Comparison of ENCODE assay signal across 24 cellular contexts in genomic region chr1:154539486-154540483, GRCh38. TPM values are rescaled to one million over a fixed set of nuclear protein-coding genes. Genes with fewer than 3 reads are reported as not detected.
DNase-seq lines count a peak whose midpoint lies in the region; ATAC-seq, FAIRE-seq and TF ChIP-seq lines count a peak whose summit lies in the region.
"Had no signal": no experiment of that assay in that cellular context is flagged by ENCODE, and none has a peak within 500 bp of the region (broad histone marks: within the 10 kb centered on the region; RNA-seq: fewer than 3 reads in every experiment).

No MANE protein-coding gene starts in this region.

- CTCF ChIA-PET in K562 (lab: Yijun Ruan, JAX; ENCODE audit: low intra/inter-chr PET ratio): interaction anchor here (0.6 kb wide), 2 partner anchors 211 to 477 kb away, joined by 3 to 5 read pairs; no protein-coding TSS in a partner anchor

- FAIRE-seq in K562 (lab: Jason Lieb, UNC): no peak
- FAIRE-seq: A204.1, D721Med, G401.6 had no signal

- DNase-seq in DMS53 (lab: John Stamatoyannopoulos, UW) (peak; percentile 51), DMS53 treated with DMSO at 0.1 percent for 48 hours (lab: John Stamatoyannopoulos, UW; ENCODE audit: unreplicated experiment) (no peak), K562 (ENCODE audit: extremely low read depth in 1 of 4, low spot score in 3 of 4) (no peak), left lung (no peak), neural progenitor cell (ENCODE audit: low spot score) (no peak), thyroid gland (no peak)
- no peak for DNase-seq in activated CD4-positive, alpha-beta T cell treated with anti-CD3 and anti-CD28 coated beads for 48 hours
- DNase-seq: CD4-positive, alpha-beta T cell; CD8-positive, alpha-beta memory T cell; DMS 273 treated with DMSO at 0.1 percent for 48 hours; DND-41; H9 had no signal

- H3K4me2 ChIP-seq in K562 (ENCODE audit: insufficient read depth, low read length): no peak overlapping the region
- H3K4me2 ChIP-seq in neural progenitor cell: no peak overlapping the region
- H3K4me2 ChIP-seq: BLaER1, GM23338 had no signal

- H2AFZ ChIP-seq in K562 (ENCODE audit: low read depth, low read length) (no peak overlapping the region), neural progenitor cell (replicated peaks) (no peak overlapping the region)

- POLR2A ChIA-PET in K562 (lab: Yijun Ruan, JAX): interaction anchor here (0.5 to 0.7 kb wide), 2 partner anchors 30 to 74 kb away, joined by 3 to 4 read pairs; no protein-coding TSS in a partner anchor

- no peak overlapping the region for H3K27ac ChIP-seq in K562 (ENCODE audit: extremely low read depth, low read depth, low read length)
- H3K27ac ChIP-seq in left lung: no peak overlapping the region
- no peak overlapping the region for H3K27ac ChIP-seq in neural progenitor cell
- no peak overlapping the region for H3K27ac ChIP-seq in thyroid gland
- H3K27ac ChIP-seq: 22Rv1, BLaER1, C4-2B had no signal

- intact Hi-C loops in K562 (cut with micrococcal nuclease) (no loop called here), left lung (cut with DNase I) (loop anchor here in 1 of 2 donors (10.0 kb wide), 1 partner anchor 55 kb away; no protein-coding TSS in a partner anchor), thyroid gland (cut with DNase I) (loop anchor here (10.0 kb wide), 1 partner anchor 135 kb away; the partner anchor contains the start of gene IL6R)

- H3K36me3 ChIP-seq in K562 (ENCODE audit: control insufficient read depth, insufficient read depth, low read length) (no peaks in the 10 kb centered on the region), left lung (no peaks in the 10 kb centered on the region), neural progenitor cell (no peaks in the 10 kb centered on the region), thyroid gland (no peaks in the 10 kb centered on the region)
- H3K36me3 ChIP-seq: BLaER1 had no signal

- H4K20me1 ChIP-seq in K562 (replicated peaks; ENCODE audit: control insufficient read depth, insufficient read depth, low read length) (peaks cover 7% of the 10 kb centered on the region; the same call in 1 of the 2 replicates), neural progenitor cell (ENCODE audit: low read depth) (no peaks in the 10 kb centered on the region)
- H4K20me1 ChIP-seq: BLaER1 had no signal

- no peak overlapping the region for H3K9ac ChIP-seq in K562 (ENCODE audit: insufficient read depth in 1 of 2, low read depth in 2 of 2, low read length in 2 of 2)
- no peak overlapping the region for H3K9ac ChIP-seq in neural progenitor cell
- H3K9ac ChIP-seq: BLaER1 had no signal

- H3K4me1 Mint-ChIP-seq in neural progenitor cell: peaks cover 3% of the 10 kb centered on the region
- H3K4me1 Mint-ChIP-seq: B cell; CD8-positive, alpha-beta memory T cell had no signal

- no peaks in the 10 kb centered on the region for H3K9me3 ChIP-seq in K562 (replicated peaks; ENCODE audit: control insufficient read depth, insufficient read depth, low read depth, low read length)
- H3K9me3 ChIP-seq in left lung: no peaks in the 10 kb centered on the region
- H3K9me3 ChIP-seq in neural progenitor cell (ENCODE audit: low read depth): no peaks in the 10 kb centered on the region
- H3K9me3 ChIP-seq in thyroid gland: no peaks in the 10 kb centered on the region
- H3K9me3 ChIP-seq: BLaER1 had no signal

- TF ChIP-seq EP300 in K562 (IDR thresholded peaks at IDR 0.05; ENCODE audit: low read length): no peak

- no TSS peak for BruUV-seq in K562 (replicated peaks; lab: Mats Ljungman, UMichigan)

- 3% methylated on average over 8 of the region's 9 CpGs for WGBS in K562 (ENCODE audit: insufficient coverage, low coverage, missing lambda C conversion rate)
- WGBS in thyroid gland, 2 donors: 86 to 88% methylated on average over 9 of the region's 9 CpGs

- TF ChIP-seq RAD21 in K562 (CRISPR knock-in tag; conservative IDR thresholded peaks at IDR 0.05 in 1 of 2, IDR thresholded peaks at IDR 0.05 in 1 of 2): no peak

- H3K36me3 Mint-ChIP-seq in neural progenitor cell: no peaks in the 10 kb centered on the region

- H3K79me2 ChIP-seq in K562 (ENCODE audit: control insufficient read depth, insufficient read depth, low read length) (no peaks in the 10 kb centered on the region), neural progenitor cell (ENCODE audit: low read depth) (no peaks in the 10 kb centered on the region)

- TF ChIP-seq CTCF in K562 (IDR thresholded peaks at IDR 0.05 in 2 of 3, conservative IDR thresholded peaks at IDR 0.05 in 1 of 3; ENCODE audit: insufficient read depth in 2 of 3, low read depth in 1 of 3, low read length in 3 of 3): no peak
- TF ChIP-seq CTCF in left lung (IDR thresholded peaks at IDR 0.05): no peak
- no peak for TF ChIP-seq CTCF in neural progenitor cell (IDR thresholded peaks at IDR 0.05)
- TF ChIP-seq CTCF in thyroid gland (IDR thresholded peaks at IDR 0.05): no peak

- in situ Hi-C loops in K562 (cut with MboI): no loop called here

- H3K27ac Mint-ChIP-seq in neural progenitor cell: peak overlapping the region; percentile 55
- H3K27ac Mint-ChIP-seq: B cell; CD4-positive, alpha-beta T cell; GM23338 had no signal

- H3K4me1 ChIP-seq in K562 (replicated peaks in 1 of 2; ENCODE audit: control insufficient read depth in 2 of 2, insufficient read depth in 2 of 2, low read length in 2 of 2) (no peaks in the 10 kb centered on the region; a peak in 1 of 5 replicates), left lung (peaks cover 0 to 4% of the 10 kb centered on the region in 2 donors), neural progenitor cell (no peaks in the 10 kb centered on the region), thyroid gland (no peaks in the 10 kb centered on the region)

- H3K4me3 ChIP-seq in K562: no peak overlapping the region
- no peak overlapping the region for H3K4me3 ChIP-seq in left lung
- H3K4me3 ChIP-seq in neural progenitor cell: no peak overlapping the region
- H3K4me3 ChIP-seq in thyroid gland (replicated peaks in 1 of 3): no peak overlapping the region
- H3K4me3 ChIP-seq: BLaER1, GM23338 had no signal

- no peak for TF ChIP-seq POLR2A in K562 (conservative IDR thresholded peaks at IDR 0.05)
- no peak for TF ChIP-seq POLR2A in thyroid gland (IDR thresholded peaks at IDR 0.05)

- H3K9me3 Mint-ChIP-seq in neural progenitor cell: peaks cover 4% of the 10 kb centered on the region
- H3K9me3 Mint-ChIP-seq: CD4-positive, alpha-beta T cell; CD8-positive, alpha-beta memory T cell; H9 had no signal

- no peak overlapping the region for H3K4me3 Mint-ChIP-seq in neural progenitor cell
- H3K4me3 Mint-ChIP-seq: B cell; CD4-positive, alpha-beta T cell; CD8-positive, alpha-beta memory T cell; GM23338; H9 had no signal

- no peaks in the 10 kb centered on the region for H3K9me1 ChIP-seq in K562 (ENCODE audit: control insufficient read depth, insufficient read depth, low read length)

- no peaks in the 10 kb centered on the region for H3F3A ChIP-seq in neural progenitor cell (ENCODE audit: low read depth)

- ATAC-seq in K562: no peak
- peak; percentile 74 for ATAC-seq in left lung
- no peak for ATAC-seq in GM18520 (IDR thresholded peaks at IDR 0.05; ENCODE audit: unreplicated experiment)
- ATAC-seq: GM23338, HCT116 had no signal

- peaks cover 17% of the 10 kb centered on the region for H3K27me3 Mint-ChIP-seq in neural progenitor cell (ENCODE audit: insufficient read depth, low read depth)

- peaks cover 54 to 85% of the 10 kb centered on the region in 2 experiments for H3K27me3 ChIP-seq in K562 (ENCODE audit: control insufficient read depth in 2 of 2, insufficient read depth in 2 of 2, low read length in 2 of 2)
- no peaks in the 10 kb centered on the region for H3K27me3 ChIP-seq in left lung
- no peaks in the 10 kb centered on the region for H3K27me3 ChIP-seq in neural progenitor cell
- no peaks in the 10 kb centered on the region for H3K27me3 ChIP-seq in thyroid gland
- H3K27me3 ChIP-seq: BLaER1 had no signal

RNA-seq across cellular contexts. Expression of gene UBE2Q1, which starts 18.7 kb away (rescaled TPM):
- total RNA-seq in K562 (2011; cell fraction: chromatin; rRNA removed; ENCODE audit: low replicate concordance): 32.4 and 54.0 TPM in 2 replicates
- total RNA-seq in K562 (2011; cell fraction: nucleolus; rRNA removed): 26.2 and 28.7 TPM in 2 replicates
- 24.3 and 36.3 TPM in 2 replicates for total RNA-seq in K562 (2011; cell fraction: nucleoplasm; rRNA removed)
- total RNA-seq in K562 (2014; rRNA removed): 21.6 and 25.2 TPM in 2 replicates
- 28.5 and 32.1 TPM in 2 replicates for total RNA-seq in K562 (2014; rRNA removed; fragmentation: Illumina TruSeq; extraction: Trizol)
- 31.6 and 33.2 TPM in 2 replicates for total RNA-seq in K562 (2015; rRNA removed; fragmentation: Illumina TruSeq; extraction: Trizol)
- 58.8 and 62.4 TPM in 2 replicates for total RNA-seq in K562 (2021)
- polyA plus RNA-seq in K562 (2011; rRNA removed): 14.2 and 17.7 TPM in 2 replicates
- 5.4 and 7.9 TPM in 2 replicates for polyA plus RNA-seq in K562 (2011; cell fraction: cytosol; rRNA removed)
- polyA plus RNA-seq in K562 (2011; cell fraction: nucleus; rRNA removed): 33.8 and 37.6 TPM in 2 replicates
- polyA plus RNA-seq in K562 (2012): 43.5 and 51.3 TPM in 2 replicates
- 39.0 and 48.3 TPM in 2 replicates for polyA plus RNA-seq in K562 (2014; fragmentation: Illumina TruSeq; extraction: Trizol)
- 10 to 100 TPM in 1 of 2 experiments, 1 to 10 TPM in 1; 8.0 to 10.6 TPM for polyA plus RNA-seq in K562 (2014; fragmentation: Nextera tagmentation; extraction: Ambion mirVana)
- polyA plus RNA-seq in K562 (2014; rRNA removed): 17.9 and 27.6 TPM in 2 replicates
- 8.3 and 8.9 TPM in 2 replicates for polyA minus RNA-seq in K562 (2011; rRNA and poly(A)+ RNA removed)
- polyA minus RNA-seq in K562 (2011; cell fraction: cytosol; rRNA and poly(A)+ RNA removed): 12.8 and 15.7 TPM in 2 replicates
- 12.1 and 22.4 TPM in 2 replicates for polyA minus RNA-seq in K562 (2011; cell fraction: nucleus; rRNA and poly(A)+ RNA removed)
- 10 to 100 TPM; 87.0 to 90.8 TPM for total RNA-seq in left lung
- 36.0 and 96.2 TPM in 2 replicates for total RNA-seq in neural progenitor cell (ENCODE audit: low replicate concordance)
- 10 to 100 TPM; 24.5 to 61.3 (median 28.7) TPM for total RNA-seq in thyroid gland

RNA-seq across cellular contexts. Expression of gene CHRNB2, which starts 27.8 kb away (rescaled TPM):
- total RNA-seq in K562 (2011; cell fraction: chromatin; rRNA removed; ENCODE audit: low replicate concordance): not detected in 2 replicates
- total RNA-seq in K562 (2011; cell fraction: nucleolus; rRNA removed): not detected in 2 replicates
- not detected in 2 replicates for total RNA-seq in K562 (2011; cell fraction: nucleoplasm; rRNA removed)
- total RNA-seq in K562 (2014; rRNA removed) (not detected in 2 replicates), K562 (2014; rRNA removed; fragmentation: Illumina TruSeq; extraction: Trizol) (not detected in 2 replicates), K562 (2015; rRNA removed; fragmentation: Illumina TruSeq; extraction: Trizol) (not detected in 2 replicates), K562 (2021) (not detected in 2 replicates), left lung (under 1 TPM in 1 of 2 donors, not detected in 1; 0.09 TPM), neural progenitor cell (ENCODE audit: low replicate concordance) (0.11 and 2.3 TPM in 2 replicates), thyroid gland (under 1 TPM in 1 of 4 donors, not detected in 3; 0.73 TPM)
- polyA plus RNA-seq in K562 (2011; rRNA removed) (not detected in 2 replicates), K562 (2014; fragmentation: Illumina TruSeq; extraction: Trizol) (not detected in 2 replicates), K562 (2014; fragmentation: Nextera tagmentation; extraction: Ambion mirVana) (under 1 TPM in 1 of 2 experiments, not detected in 1; 0.01 TPM), K562 (2014; rRNA removed) (not detected in 2 replicates)
- polyA plus RNA-seq in K562 (2011; cell fraction: cytosol; rRNA removed): not detected in 2 replicates
- not detected in 2 replicates for polyA plus RNA-seq in K562 (2011; cell fraction: nucleus; rRNA removed)
- polyA plus RNA-seq in K562 (2012): 0.03 and 0.07 TPM in 2 replicates
- polyA minus RNA-seq in K562 (2011; rRNA and poly(A)+ RNA removed): not detected in 2 replicates
- not detected in 2 replicates for polyA minus RNA-seq in K562 (2011; cell fraction: cytosol; rRNA and poly(A)+ RNA removed)
- polyA minus RNA-seq in K562 (2011; cell fraction: nucleus; rRNA and poly(A)+ RNA removed): 0.11 TPM in 1 of 2 replicates, not detected in the other
- total RNA-seq: B cell; CD4-positive, alpha-beta T cell; CD8-positive, alpha-beta memory T cell; H4 had no signal

RNA-seq across cellular contexts. Expression of gene SHE, which starts 37.6 kb away (rescaled TPM):
- total RNA-seq in K562 (2011; cell fraction: chromatin; rRNA removed; ENCODE audit: low replicate concordance): not detected in 2 replicates
- total RNA-seq in K562 (2011; cell fraction: nucleolus; rRNA removed): not detected in 2 replicates
- not detected in 2 replicates for total RNA-seq in K562 (2011; cell fraction: nucleoplasm; rRNA removed)
- total RNA-seq in K562 (2014; rRNA removed) (0.04 and 0.05 TPM in 2 replicates), K562 (2014; rRNA removed; fragmentation: Illumina TruSeq; extraction: Trizol) (not detected in 2 replicates), K562 (2015; rRNA removed; fragmentation: Illumina TruSeq; extraction: Trizol) (not detected in 2 replicates), K562 (2021) (not detected in 2 replicates), left lung (10 to 100 TPM; 17.7 to 25.3 TPM), neural progenitor cell (ENCODE audit: low replicate concordance) (0.04 TPM in 1 of 2 replicates, not detected in the other), thyroid gland (10 to 100 TPM; 35.8 to 56.0 (median 43.0) TPM)
- polyA plus RNA-seq in K562 (2011; rRNA removed) (not detected in 2 replicates), K562 (2014; fragmentation: Illumina TruSeq; extraction: Trizol) (not detected in 2 replicates), K562 (2014; fragmentation: Nextera tagmentation; extraction: Ambion mirVana) (not detected), K562 (2014; rRNA removed) (0.01 TPM in 1 of 2 replicates, not detected in the other)
- not detected in 2 replicates for polyA plus RNA-seq in K562 (2011; cell fraction: cytosol; rRNA removed)
- polyA plus RNA-seq in K562 (2011; cell fraction: nucleus; rRNA removed): not detected in 2 replicates
- 0.06 TPM in 1 of 2 replicates, not detected in the other for polyA plus RNA-seq in K562 (2012)
- not detected in 2 replicates for polyA minus RNA-seq in K562 (2011; rRNA and poly(A)+ RNA removed)
- polyA minus RNA-seq in K562 (2011; cell fraction: cytosol; rRNA and poly(A)+ RNA removed): not detected in 2 replicates
- not detected in 2 replicates for polyA minus RNA-seq in K562 (2011; cell fraction: nucleus; rRNA and poly(A)+ RNA removed)
- total RNA-seq: B cell; CD4-positive, alpha-beta T cell; CD8-positive, alpha-beta memory T cell; H4 had no signal
- polyA plus RNA-seq: AG04450; CD8-positive, alpha-beta memory T cell had no signal

RNA-seq across cellular contexts. Expression of gene TDRD10, which starts 37.8 kb away (rescaled TPM):
- total RNA-seq in K562 (2011; cell fraction: chromatin; rRNA removed; ENCODE audit: low replicate concordance): not detected in 2 replicates
- not detected in 2 replicates for total RNA-seq in K562 (2011; cell fraction: nucleolus; rRNA removed)
- not detected in 2 replicates for total RNA-seq in K562 (2011; cell fraction: nucleoplasm; rRNA removed)
- total RNA-seq in K562 (2014; rRNA removed) (not detected in 2 replicates), K562 (2014; rRNA removed; fragmentation: Illumina TruSeq; extraction: Trizol) (not detected in 2 replicates), K562 (2015; rRNA removed; fragmentation: Illumina TruSeq; extraction: Trizol) (not detected in 2 replicates), K562 (2021) (not detected in 2 replicates), left lung (1 to 10 TPM; 3.8 to 5.0 TPM), neural progenitor cell (ENCODE audit: low replicate concordance) (not detected in 2 replicates), thyroid gland (1 to 10 TPM; 5.6 to 9.9 (median 7.3) TPM)
- polyA plus RNA-seq in K562 (2011; rRNA removed) (not detected in 2 replicates), K562 (2014; fragmentation: Illumina TruSeq; extraction: Trizol) (not detected in 2 replicates), K562 (2014; fragmentation: Nextera tagmentation; extraction: Ambion mirVana) (not detected), K562 (2014; rRNA removed) (not detected in 2 replicates)
- not detected in 2 replicates for polyA plus RNA-seq in K562 (2011; cell fraction: cytosol; rRNA removed)
- not detected in 2 replicates for polyA plus RNA-seq in K562 (2011; cell fraction: nucleus; rRNA removed)
- not detected in 2 replicates for polyA plus RNA-seq in K562 (2012)
- not detected in 2 replicates for polyA minus RNA-seq in K562 (2011; rRNA and poly(A)+ RNA removed)
- not detected in 2 replicates for polyA minus RNA-seq in K562 (2011; cell fraction: cytosol; rRNA and poly(A)+ RNA removed)
- not detected in 2 replicates for polyA minus RNA-seq in K562 (2011; cell fraction: nucleus; rRNA and poly(A)+ RNA removed)
- total RNA-seq: B cell; CD4-positive, alpha-beta T cell; CD8-positive, alpha-beta memory T cell; GM23338; H4 had no signal
- polyA plus RNA-seq: AG04450; CD8-positive, alpha-beta memory T cell had no signal

Comparison
In these comparisons a context has a peak if more than half of its experiments do, and no peak if none do; other contexts are left out.
1. RNA of gene SHE, which starts 37.6 kb away (total RNA-seq): 35.8 to 56.0 TPM in thyroid gland and 17.7 to 25.3 TPM in left lung; 0.04 TPM in neural progenitor cell and 0.04 to 0.05 TPM in K562; every median in the first group is over 10 times any median in the second.